Comparison of ENCODE assay signal across 11 cellular contexts in genomic region chr14:68377056-68377455, GRCh38.
DNase-seq lines count a peak whose midpoint lies in the region; ATAC-seq, FAIRE-seq and TF ChIP-seq lines count a peak whose summit lies in the region.
"Had no signal": no experiment of that assay in that cellular context is flagged by ENCODE, and none has a peak within 500 bp of the region (broad histone marks: within the 10 kb centered on the region; RNA-seq: fewer than 3 reads in every experiment).

No MANE protein-coding gene starts in this region.

- H3K27ac ChIP-seq in A549, result peak overlapping the region; percentile 5 to 47; a peak in 4 of 6 replicates
- H3K27ac ChIP-seq in prostate gland, result peak overlapping the region; percentile 14 to 18

- FAIRE-seq in A549 (lab: Jason Lieb, UNC), result no peak

- CTCF ChIA-PET in A549 (lab: Yijun Ruan, JAX), result interaction anchor here (1.2 to 1.7 kb wide), 2 partner anchors 9 to 10 kb away, joined by 3 to 4 read pairs; no protein-coding TSS in a partner anchor

- no peak for TF ChIP-seq RAD21 in A549 (conservative IDR thresholded peaks at IDR 0.05 in 1 of 2, IDR thresholded peaks at IDR 0.05 in 1 of 2)

- peaks cover 41% of the 10 kb centered on the region for H3K4me1 Mint-ChIP-seq in activated T-helper 17 cell treated with anti-CD3 and anti-CD28 coated beads, Interleukin-2, amount 50 U/mL, for 72 hours

- no peak overlapping the region for H3K4me3 ChIP-seq in A549
- no peak overlapping the region for H3K4me3 ChIP-seq in prostate gland

- no peak for TF ChIP-seq POLR2A in A549 (IDR thresholded peaks at IDR 0.05; ENCODE audit: low read length)
- no peak for TF ChIP-seq POLR2A in prostate gland (IDR thresholded peaks at IDR 0.05)

- no peak for TF ChIP-seq EP300 in A549 (IDR thresholded peaks at IDR 0.05)

- peak overlapping the region; percentile 74 for H3K27ac Mint-ChIP-seq in activated T-helper 17 cell treated with anti-CD3 and anti-CD28 coated beads, Interleukin-2, amount 50 U/mL, for 72 hours
- H3K27ac Mint-ChIP-seq: activated naive CD8-positive, alpha-beta T cell treated with anti-CD3 and anti-CD28 coated beads, Interleukin-2, amount 10 ng/mL, durations not matched to agents 7 days and 5 days had no signal

- H3K4me3 Mint-ChIP-seq in activated T-helper 17 cell treated with anti-CD3 and anti-CD28 coated beads, Interleukin-2, amount 50 U/mL, for 72 hours, result peak overlapping the region; percentile 68
- H3K4me3 Mint-ChIP-seq: activated naive CD8-positive, alpha-beta T cell treated with anti-CD3 and anti-CD28 coated beads, Interleukin-2, amount 10 ng/mL, durations not matched to agents 7 days and 5 days had no signal

- ATAC-seq in A549 (no peak), left ventricle myocardium superior (peak; percentile 31), HG03521 (IDR thresholded peaks at IDR 0.05; ENCODE audit: unreplicated experiment) (no peak), GM21447 (IDR thresholded peaks at IDR 0.05; ENCODE audit: unreplicated experiment) (no peak)
- ATAC-seq in activated T-helper 17 cell treated with anti-CD3 and anti-CD28 coated beads, Interleukin-2, amount 50 U/mL, for 72 hours (replicated peaks), result no peak

- TF ChIP-seq CTCF in A549 (IDR thresholded peaks at IDR 0.05), result no peak
- no peak for TF ChIP-seq CTCF in prostate gland (IDR thresholded peaks at IDR 0.05)

- H3K4me1 ChIP-seq in A549, result peaks cover 18% of the 10 kb centered on the region; the same call in 2 of the 3 replicates
- no peaks in the 10 kb centered on the region for H3K4me1 ChIP-seq in prostate gland (replicated peaks)

- DNase-seq in A549 (ENCODE audit: low read depth in 1 of 2, low spot score in 1 of 2) (no peak), left ventricle myocardium superior (no peak), prostate gland (ENCODE audit: low spot score) (no peak), NCI-H2029 (lab: John Stamatoyannopoulos, UW) (no peak)
- no peak for DNase-seq in activated effector memory CD4-positive, alpha-beta T cell treated with anti-CD3 and anti-CD28 coated beads, Interleukin-2, amount 50 U/mL, for 16 hours
- DNase-seq: activated naive CD8-positive, alpha-beta T cell treated with anti-CD3 and anti-CD28 coated beads, Interleukin-2, amount 10 ng/mL, durations not matched to agents 7 days and 5 days; NCI-H2029 treated with DMSO at 0.1 percent for 48 hours; stimulated activated CD4-positive, alpha-beta T cell treated with anti-CD3 and anti-CD28 coated beads, Interleukin-15, amount 100 ng/mL, for 24 hours had no signal

- 88% methylated on average over 2 of the region's 2 CpGs for WGBS in A549 (ENCODE audit: missing lambda C conversion rate)
- 50% methylated on average over 2 of the region's 2 CpGs for WGBS in prostate gland

- no peaks in the 10 kb centered on the region for H3K36me3 Mint-ChIP-seq in activated T-helper 17 cell treated with anti-CD3 and anti-CD28 coated beads, Interleukin-2, amount 50 U/mL, for 72 hours (ENCODE audit: low read depth)

- H3K4me2 ChIP-seq in A549, result no peak overlapping the region

- H3K9me3 ChIP-seq in A549 (no peaks in the 10 kb centered on the region), prostate gland (no peaks in the 10 kb centered on the region)

- H3K36me3 ChIP-seq in prostate gland, result no peaks in the 10 kb centered on the region

- intact Hi-C loops in left ventricle myocardium superior (cut with micrococcal nuclease), result no loop called here
- intact Hi-C loops in prostate gland (cut with DNase I), result no loop called here

- H3K27me3 ChIP-seq in prostate gland (replicated peaks; ENCODE audit: insufficient read depth), result no peaks in the 10 kb centered on the region

- POLR2A ChIA-PET in A549 (lab: Yijun Ruan, JAX), result no interaction called here

- no peaks in the 10 kb centered on the region for H3K9me3 Mint-ChIP-seq in activated T-helper 17 cell treated with anti-CD3 and anti-CD28 coated beads, Interleukin-2, amount 50 U/mL, for 72 hours

- H3K27me3 Mint-ChIP-seq in activated T-helper 17 cell treated with anti-CD3 and anti-CD28 coated beads, Interleukin-2, amount 50 U/mL, for 72 hours, result no peaks in the 10 kb centered on the region
- H3K27me3 Mint-ChIP-seq: activated naive CD8-positive, alpha-beta T cell treated with anti-CD3 and anti-CD28 coated beads, Interleukin-2, amount 10 ng/mL, durations not matched to agents 7 days and 5 days had no signal

TF ChIP-seq in A549, 52 proteins besides CTCF, POLR2A, EP300 and RAD21:
- no peak for TF ChIP-seq HDAC2 (IDR thresholded peaks at IDR 0.05)
- TF ChIP-seq NR3C1 (IDR thresholded peaks at IDR 0.05), result no peak
- no peak for TF ChIP-seq USF2 (IDR thresholded peaks at IDR 0.05)
- TF ChIP-seq HES2 (IDR thresholded peaks at IDR 0.05), result no peak
- TF ChIP-seq JUN (IDR thresholded peaks at IDR 0.05), result no peak
TF ChIP-seq in A549: peak in this region for 0.
